ENCODE assay signal across 26 cellular contexts in the genomic region with DNA sequence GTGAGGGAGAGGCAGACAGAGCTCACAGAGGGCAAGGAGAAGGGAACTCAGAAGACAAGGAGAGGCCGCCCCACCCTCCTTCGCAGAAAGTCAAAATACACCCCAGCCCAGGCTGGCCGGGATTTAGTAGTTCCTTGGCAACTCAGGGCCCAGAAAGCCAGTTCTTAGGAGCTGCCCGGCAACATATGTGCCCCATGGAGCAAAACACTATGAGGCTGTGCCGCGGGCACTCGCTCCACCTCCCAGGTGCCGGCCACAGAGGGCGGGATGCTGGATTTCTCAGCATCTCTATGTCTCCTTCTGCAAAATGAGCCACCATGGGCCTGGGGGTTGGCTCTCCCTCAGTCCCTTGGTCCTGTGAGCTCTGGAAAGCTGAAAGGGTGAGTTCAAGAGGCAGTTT.
"Had no signal": no experiment of that assay in that cellular context is flagged by ENCODE, and none has a peak within 500 bp of the region (broad histone marks: within the 10 kb centered on the region; RNA-seq: fewer than 3 reads in every experiment).

No MANE protein-coding gene starts in this region.

- ATAC-seq: activated T-cell treated with anti-CD3 and anti-CD28 coated beads, Interleukin-2, amount 50 U/mL, for 4 hours; Panc1; Right ventricle myocardium inferior had no signal

- H3K4me1 Mint-ChIP-seq: activated naive CD4-positive, alpha-beta T cell treated with anti-CD3 and anti-CD28 coated beads, Interleukin-2, amount 10 ng/mL, durations not matched to agents 7 days and 5 days had no signal

- H3K9me3 Mint-ChIP-seq: activated B cell treated with CpG ODN at 0.5 μM for 24 hours; activated CD4-positive, alpha-beta memory T cell treated with anti-CD3 and anti-CD28 coated beads for 36 hours; activated CD4-positive, alpha-beta T cell treated with anti-CD3 and anti-CD28 coated beads, Interleukin-2, amount 10 ng/mL, durations not matched to agents 24 days and 14 days; activated naive CD4-positive, alpha-beta T cell treated with anti-CD3 and anti-CD28 coated beads, Interleukin-2, amount 10 ng/mL, durations not matched to agents 7 days and 5 days; activated naive CD8-positive, alpha-beta T cell treated with anti-CD3 and anti-CD28 coated beads for 36 hours; activated T-cell treated with anti-CD3 and anti-CD28 coated beads, Interleukin-2, amount 50 U/mL, for 4 hours; T-helper 1 cell treated with Interleukin-12 subunit alpha and Interleukin-12 subunit beta and Interleukin-4 antibody, amounts not matched to agents 30 μg/mL and 1 μg/mL, for 36 hours had no signal

- H3K4me3 ChIP-seq: coronary artery had no signal

- DNase-seq: activated B cell treated with CpG ODN at 0.5 μM for 24 hours; activated CD4-positive, alpha-beta memory T cell treated with anti-CD3 and anti-CD28 coated beads for 36 hours; activated CD4-positive, alpha-beta T cell treated with anti-CD3 and anti-CD28 coated beads for 1 hour; activated CD4-positive, alpha-beta T cell treated with anti-CD3 and anti-CD28 coated beads, Interleukin-2, amount 10 ng/mL, durations not matched to agents 24 days and 14 days; activated CD8-positive, alpha-beta memory T cell treated with anti-CD3 and anti-CD28 coated beads for 24 hours; activated gamma-delta T cell treated with Interleukin-2 at 50 U/mL for 16 hours; activated naive CD4-positive, alpha-beta T cell treated with anti-CD3 and anti-CD28 coated beads, Interleukin-2, amount 10 ng/mL, durations not matched to agents 7 days and 5 days; activated naive CD8-positive, alpha-beta T cell treated with anti-CD3 and anti-CD28 coated beads for 36 hours; activated T-cell treated with anti-CD3 and anti-CD28 coated beads, Interleukin-2, amount 50 U/mL, for 4 hours; Kasumi-1; KBM-7; NCI-H1105 treated with DMSO at 0.1 percent for 48 hours; NCI-H1436 treated with DMSO at 0.1 percent for 48 hours; NCI-H187; NCI-H2081; NCI-H2171; NCI-H226; NCI-H524 treated with DMSO at 0.1 percent for 48 hours; NCI-H774; NK-92 treated with Interleukin-12 subunit alpha and Interleukin-12 subunit beta, amount 100 ng/mL, for 24 hours; OCI-M1; RPMI8226 had no signal

- H3K27ac ChIP-seq: coronary artery had no signal

- H3K27ac Mint-ChIP-seq: activated B cell treated with CpG ODN at 0.5 μM for 24 hours; activated CD4-positive, alpha-beta memory T cell treated with anti-CD3 and anti-CD28 coated beads for 36 hours; activated CD4-positive, alpha-beta T cell treated with anti-CD3 and anti-CD28 coated beads, Interleukin-2, amount 10 ng/mL, durations not matched to agents 24 days and 14 days; activated naive CD4-positive, alpha-beta T cell treated with anti-CD3 and anti-CD28 coated beads, Interleukin-2, amount 10 ng/mL, durations not matched to agents 7 days and 5 days; activated naive CD8-positive, alpha-beta T cell treated with anti-CD3 and anti-CD28 coated beads for 36 hours; T-helper 1 cell treated with Interleukin-12 subunit alpha and Interleukin-12 subunit beta and Interleukin-4 antibody, amounts not matched to agents 30 μg/mL and 1 μg/mL, for 36 hours had no signal

- H3K36me3 Mint-ChIP-seq: activated CD4-positive, alpha-beta memory T cell treated with anti-CD3 and anti-CD28 coated beads for 36 hours; activated naive CD4-positive, alpha-beta T cell treated with anti-CD3 and anti-CD28 coated beads, Interleukin-2, amount 10 ng/mL, durations not matched to agents 7 days and 5 days; activated naive CD8-positive, alpha-beta T cell treated with anti-CD3 and anti-CD28 coated beads for 36 hours had no signal

- H3K4me3 Mint-ChIP-seq: activated B cell treated with CpG ODN at 0.5 μM for 24 hours; activated CD4-positive, alpha-beta memory T cell treated with anti-CD3 and anti-CD28 coated beads for 36 hours; activated CD4-positive, alpha-beta T cell treated with anti-CD3 and anti-CD28 coated beads, Interleukin-2, amount 10 ng/mL, durations not matched to agents 24 days and 14 days; activated naive CD4-positive, alpha-beta T cell treated with anti-CD3 and anti-CD28 coated beads, Interleukin-2, amount 10 ng/mL, durations not matched to agents 7 days and 5 days; activated naive CD8-positive, alpha-beta T cell treated with anti-CD3 and anti-CD28 coated beads for 36 hours; activated T-cell treated with anti-CD3 and anti-CD28 coated beads, Interleukin-2, amount 50 U/mL, for 4 hours; T-helper 1 cell treated with Interleukin-12 subunit alpha and Interleukin-12 subunit beta and Interleukin-4 antibody, amounts not matched to agents 30 μg/mL and 1 μg/mL, for 36 hours had no signal
